ENCODE assay signal across 19 cellular contexts in the genomic region with DNA sequence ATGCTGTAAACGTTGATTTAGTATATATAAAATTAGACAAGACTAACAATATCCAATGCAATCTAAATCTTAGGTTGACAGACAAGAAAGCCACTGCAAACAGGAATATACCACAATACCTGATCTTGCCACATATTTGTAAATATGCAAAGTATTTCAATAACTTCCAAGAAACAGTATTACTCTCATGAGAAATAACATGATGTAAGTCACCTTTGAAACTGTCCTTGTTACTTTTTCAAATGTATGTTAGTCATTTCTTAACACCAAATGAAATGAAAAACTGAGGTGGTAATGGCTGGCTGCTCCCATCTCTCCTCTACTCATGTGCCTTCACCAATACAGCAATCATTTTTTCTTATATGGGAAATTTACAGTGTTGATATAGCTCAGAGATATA.
DNase-seq lines count a peak whose midpoint lies in the region; ATAC-seq and TF ChIP-seq lines count a peak whose summit lies in the region.
"Had no signal": no experiment of that assay in that cellular context is flagged by ENCODE, and none has a peak within 500 bp of the region (broad histone marks: within the 10 kb centered on the region; RNA-seq: fewer than 3 reads in every experiment).

No MANE protein-coding gene starts in this region.

- ATAC-seq in activated CD8-positive, alpha-beta T cell treated with anti-CD3 and anti-CD28 coated beads for 36 hours: peak; percentile 37
- ATAC-seq in activated CD8-positive, alpha-beta T cell treated with anti-CD3 and anti-CD28 coated beads, Interleukin-2, amount 10 ng/mL, durations not matched to agents 7 days and 5 days: no peak
- peak; percentile 75 for ATAC-seq in GM21367 (IDR thresholded peaks at IDR 0.05; ENCODE audit: unreplicated experiment)
- peak; percentile 82 for ATAC-seq in HG02973 (IDR thresholded peaks at IDR 0.05; ENCODE audit: unreplicated experiment)
- ATAC-seq in T-helper 17 cell: no peak
- ATAC-seq: HepG2, Right ventricle myocardium inferior had no signal

- POLR2A ChIA-PET in activated CD8-positive, alpha-beta T cell treated with anti-CD3 and anti-CD28 coated beads for 36 hours (lab: Charles Lee): interaction anchor here (1.0 kb wide), 1 partner anchor 108 kb away, joined by 3 read pairs; no protein-coding TSS in a partner anchor
- POLR2A ChIA-PET in activated CD8-positive, alpha-beta T cell treated with anti-CD3 and anti-CD28 coated beads, Interleukin-2, amount 10 ng/mL, durations not matched to agents 7 days and 5 days (lab: Charles Lee): interaction anchor here (0.6 kb wide), 1 partner anchor 8 kb away, joined by 3 read pairs; no protein-coding TSS in a partner anchor

- no peak overlapping the region for H3K4me3 Mint-ChIP-seq in activated CD8-positive, alpha-beta T cell treated with anti-CD3 and anti-CD28 coated beads for 36 hours
- H3K4me3 Mint-ChIP-seq in activated CD8-positive, alpha-beta T cell treated with anti-CD3 and anti-CD28 coated beads, Interleukin-2, amount 10 ng/mL, durations not matched to agents 7 days and 5 days: no peak overlapping the region
- H3K4me3 Mint-ChIP-seq in T-helper 17 cell: no peak overlapping the region
- H3K4me3 Mint-ChIP-seq: activated CD4-positive, alpha-beta T cell treated with anti-CD3 and anti-CD28 coated beads, Interleukin-2, amount 10 ng/mL, durations not matched to agents 7 days and 5 days had no signal

- peaks cover 40% of the 10 kb centered on the region for H3K36me3 Mint-ChIP-seq in activated CD8-positive, alpha-beta T cell treated with anti-CD3 and anti-CD28 coated beads for 36 hours (ENCODE audit: low read depth)
- H3K36me3 Mint-ChIP-seq in activated CD8-positive, alpha-beta T cell treated with anti-CD3 and anti-CD28 coated beads, Interleukin-2, amount 10 ng/mL, durations not matched to agents 7 days and 5 days (ENCODE audit: low read depth): peaks cover 56% of the 10 kb centered on the region
- peaks cover 3% of the 10 kb centered on the region for H3K36me3 Mint-ChIP-seq in T-helper 17 cell (ENCODE audit: low read depth)

- no peak overlapping the region for H3K27ac ChIP-seq in substantia nigra (ENCODE audit: low read depth, low read length, poor library complexity, severe bottlenecking)
- H3K27ac ChIP-seq: GM23248 had no signal

- no peaks in the 10 kb centered on the region for H3K9me3 ChIP-seq in T-helper 17 cell (ENCODE audit: control insufficient read depth, low read length, poor library complexity, severe bottlenecking)

- no peaks in the 10 kb centered on the region for H3K27me3 Mint-ChIP-seq in activated CD8-positive, alpha-beta T cell treated with anti-CD3 and anti-CD28 coated beads for 36 hours
- H3K27me3 Mint-ChIP-seq in activated CD8-positive, alpha-beta T cell treated with anti-CD3 and anti-CD28 coated beads, Interleukin-2, amount 10 ng/mL, durations not matched to agents 7 days and 5 days (ENCODE audit: low read depth): no peaks in the 10 kb centered on the region
- no peaks in the 10 kb centered on the region for H3K27me3 Mint-ChIP-seq in T-helper 17 cell
- H3K27me3 Mint-ChIP-seq: activated CD4-positive, alpha-beta T cell treated with anti-CD3 and anti-CD28 coated beads, Interleukin-2, amount 10 ng/mL, durations not matched to agents 7 days and 5 days had no signal

- peaks cover 4% of the 10 kb centered on the region for H3K9me3 Mint-ChIP-seq in activated CD8-positive, alpha-beta T cell treated with anti-CD3 and anti-CD28 coated beads for 36 hours
- peaks cover 9% of the 10 kb centered on the region for H3K9me3 Mint-ChIP-seq in activated CD8-positive, alpha-beta T cell treated with anti-CD3 and anti-CD28 coated beads, Interleukin-2, amount 10 ng/mL, durations not matched to agents 7 days and 5 days (ENCODE audit: insufficient read depth)

- intact Hi-C loops in activated CD8-positive, alpha-beta T cell treated with anti-CD3 and anti-CD28 coated beads for 36 hours (cut with micrococcal nuclease): no loop called here

- peaks cover 19% of the 10 kb centered on the region for H3K4me1 Mint-ChIP-seq in activated CD8-positive, alpha-beta T cell treated with anti-CD3 and anti-CD28 coated beads for 36 hours (ENCODE audit: low read depth)
- peaks cover 16% of the 10 kb centered on the region for H3K4me1 Mint-ChIP-seq in activated CD8-positive, alpha-beta T cell treated with anti-CD3 and anti-CD28 coated beads, Interleukin-2, amount 10 ng/mL, durations not matched to agents 7 days and 5 days (ENCODE audit: low read depth)
- H3K4me1 Mint-ChIP-seq in T-helper 17 cell: peaks cover 21% of the 10 kb centered on the region

- H3K27ac Mint-ChIP-seq in activated CD8-positive, alpha-beta T cell treated with anti-CD3 and anti-CD28 coated beads for 36 hours: no peak overlapping the region
- H3K27ac Mint-ChIP-seq in activated CD8-positive, alpha-beta T cell treated with anti-CD3 and anti-CD28 coated beads, Interleukin-2, amount 10 ng/mL, durations not matched to agents 7 days and 5 days: no peak overlapping the region
- H3K27ac Mint-ChIP-seq in T-helper 17 cell: peak overlapping the region; percentile 39
- H3K27ac Mint-ChIP-seq: activated CD4-positive, alpha-beta T cell treated with anti-CD3 and anti-CD28 coated beads, Interleukin-2, amount 10 ng/mL, durations not matched to agents 7 days and 5 days had no signal

- DNase-seq in activated CD8-positive, alpha-beta T cell treated with anti-CD3 and anti-CD28 coated beads for 36 hours: peak; percentile 10
- DNase-seq in activated CD8-positive, alpha-beta T cell treated with anti-CD3 and anti-CD28 coated beads, Interleukin-2, amount 10 ng/mL, durations not matched to agents 7 days and 5 days: no peak
- DNase-seq in T-helper 17 cell (no peak), D341Med (ENCODE audit: low spot score) (no peak), NCI-H345 treated with DMSO at 0.1 percent for 48 hours (lab: John Stamatoyannopoulos, UW; ENCODE audit: unreplicated experiment) (no peak), substantia nigra (lab: John Stamatoyannopoulos, UW) (no peak)
- DNase-seq: activated CD4-positive, alpha-beta T cell treated with anti-CD3 and anti-CD28 coated beads, Interleukin-2, amount 10 ng/mL, durations not matched to agents 7 days and 5 days; amniotic stem cell; DND-41; glutamatergic neuron; GM23248; islet precursor cell; mesendoderm; stimulated activated CD4-positive, alpha-beta T cell treated with anti-CD3 and anti-CD28 coated beads, Interleukin-4, amount 100 ng/mL, for 4 hours; T-helper 9 cell had no signal

- CTCF ChIA-PET in activated CD8-positive, alpha-beta T cell treated with anti-CD3 and anti-CD28 coated beads for 36 hours (lab: Charles Lee): interaction anchor here (1.5 kb wide), 1 partner anchor 17 kb away, joined by 9 read pairs; no protein-coding TSS in a partner anchor
- CTCF ChIA-PET in activated CD8-positive, alpha-beta T cell treated with anti-CD3 and anti-CD28 coated beads, Interleukin-2, amount 10 ng/mL, durations not matched to agents 7 days and 5 days (lab: Charles Lee): interaction anchor here (1.8 kb wide), 1 partner anchor 16 kb away, joined by 5 read pairs; no protein-coding TSS in a partner anchor

- TF ChIP-seq CTCF in activated CD8-positive, alpha-beta T cell treated with anti-CD3 and anti-CD28 coated beads for 36 hours (IDR thresholded peaks at IDR 0.05): no peak

Comparison
In these comparisons a context has a peak if more than half of its experiments do, and no peak if none do; other contexts are left out.
1. ATAC-seq: peak in activated CD8-positive, alpha-beta T cell treated with anti-CD3 and anti-CD28 coated beads for 36 hours (single experiment), GM21367 (single experiment) and HG02973 (single experiment); none in activated CD8-positive, alpha-beta T cell treated with anti-CD3 and anti-CD28 coated beads, Interleukin-2, amount 10 ng/mL, durations not matched to agents 7 days and 5 days (single experiment) and T-helper 17 cell (single experiment).